17 cellular contexts compared by ENCODE assay signal in the genomic region with DNA sequence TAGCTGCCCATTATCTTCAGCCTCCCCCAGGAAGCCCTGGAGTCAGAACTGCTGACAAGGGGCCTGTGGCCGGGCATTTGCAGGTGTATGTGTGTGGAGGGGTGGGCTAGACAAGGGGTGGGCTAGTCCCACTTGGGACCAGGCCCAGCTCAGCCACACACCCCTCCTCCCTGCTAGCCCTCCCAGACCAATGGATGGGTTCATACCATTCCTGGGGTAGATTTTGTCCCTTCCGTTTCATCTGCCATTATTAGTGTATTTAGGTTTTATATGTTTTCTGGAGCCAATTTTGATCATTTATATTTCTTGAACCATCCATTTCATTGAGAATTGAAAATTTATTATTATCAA. TPM values are rescaled to one million over a fixed set of nuclear protein-coding genes. Genes with fewer than 3 reads are reported as not detected.
DNase-seq lines count a peak whose midpoint lies in the region; ATAC-seq and TF ChIP-seq lines count a peak whose summit lies in the region.
"Had no signal": no experiment of that assay in that cellular context is flagged by ENCODE, and none has a peak within 500 bp of the region (broad histone marks: within the 10 kb centered on the region; RNA-seq: fewer than 3 reads in every experiment).

No MANE protein-coding gene starts in this region.

- RAD21 ChIA-PET in HCT116 (lab: Charles Lee; ENCODE audit: low non-redundant PET in 1 of 2, low total read pairs in 2 of 2, uncharacterized antibody in 2 of 2, unreplicated experiment in 2 of 2): no interaction called here

- peak overlapping the region; percentile 79 for H3K4me2 ChIP-seq in HCT116 (ENCODE audit: low read length)
- H3K4me2 ChIP-seq in SK-N-SH: peak overlapping the region; percentile 57
- H3K4me2 ChIP-seq in fibroblast of lung (ENCODE audit: extremely low read depth, insufficient read depth, low read length): peak overlapping the region; percentile 59
- H3K4me2 ChIP-seq: neural progenitor cell had no signal

- H3K79me2 ChIP-seq in HCT116 (ENCODE audit: insufficient read depth, low read length) (no peaks in the 10 kb centered on the region), SK-N-SH (ENCODE audit: insufficient read depth) (peaks cover 28% of the 10 kb centered on the region), fibroblast of lung (ENCODE audit: control insufficient read depth, insufficient read depth, low read length) (no peaks in the 10 kb centered on the region)

- H4K20me1 ChIP-seq in HCT116 (ENCODE audit: insufficient read depth): no peaks in the 10 kb centered on the region
- no peaks in the 10 kb centered on the region for H4K20me1 ChIP-seq in SK-N-SH (ENCODE audit: insufficient read depth)
- H4K20me1 ChIP-seq in fibroblast of lung (ENCODE audit: control insufficient read depth, extremely low read depth, insufficient read depth, low read length): no peaks in the 10 kb centered on the region

- no TSS peak for BruUV-seq in HCT116 (replicated peaks; lab: Mats Ljungman, UMichigan)

- CTCF ChIA-PET in HCT116 (lab: Charles Lee): interaction anchor here (0.6 to 3.4 kb wide), 5 partner anchors 25 to 536 kb away, joined by 3 to 15 read pairs (median 4); no protein-coding TSS in a partner anchor
- CTCF ChIA-PET in SK-N-SH (lab: Yijun Ruan, JAX): interaction anchor here (0.8 to 1.0 kb wide), 3 partner anchors 19 to 322 kb away, joined by 3 to 5 read pairs (median 3); no protein-coding TSS in a partner anchor

- no peaks in the 10 kb centered on the region for H3K36me3 ChIP-seq in HCT116 (ENCODE audit: control insufficient read depth in 1 of 2, insufficient read depth in 2 of 2, low read length in 2 of 2)
- H3K36me3 ChIP-seq in SK-N-SH (replicated peaks in 1 of 2; ENCODE audit: control insufficient read depth in 1 of 2, insufficient read depth in 2 of 2, low read length in 1 of 2): no peaks in the 10 kb centered on the region
- H3K36me3 ChIP-seq in fibroblast of lung (ENCODE audit: control insufficient read depth, insufficient read depth, low read length): no peaks in the 10 kb centered on the region
- no peaks in the 10 kb centered on the region for H3K36me3 ChIP-seq in skeletal muscle tissue (ENCODE audit: control insufficient read depth in 3 of 3, insufficient read depth in 3 of 3, low read length in 3 of 3)
- H3K36me3 ChIP-seq: colonic mucosa, neural progenitor cell had no signal

- DNase-seq in HCT116 (ENCODE audit: low read depth, low spot score): no peak
- DNase-seq in SK-N-SH: no peak
- DNase-seq in fibroblast of lung (ENCODE audit: low read depth in 2 of 2): no peak
- DNase-seq in HK-2 (ENCODE audit: unreplicated experiment): no peak
- DNase-seq in retina: no peak
- no peak for DNase-seq in NCI-H146 (lab: John Stamatoyannopoulos, UW)
- no peak for DNase-seq in sciatic nerve (ENCODE audit: low spot score)
- DNase-seq: activated CD4-positive, alpha-beta T cell treated with anti-CD3 and anti-CD28 coated beads for 36 hours; activated effector memory CD4-positive, alpha-beta T cell treated with anti-CD3 and anti-CD28 coated beads, Interleukin-2, amount 50 U/mL, for 16 hours; AML-193; colonic mucosa; NCI-H187; stimulated activated CD4-positive, alpha-beta T cell treated with anti-CD3 and anti-CD28 coated beads, Interleukin-1b, Interleukin-23, amount 100 ng/mL, for 48 hours had no signal

- intact Hi-C loops in HCT116 (cut with micrococcal nuclease): no loop called here
- intact Hi-C loops in sciatic nerve (cut with DNase I): loop anchor here (10.0 kb wide), 1 partner anchor 46 kb away; a partner anchor contains a TSS

- H3K27me3 ChIP-seq in HCT116 (ENCODE audit: insufficient read depth, low read length): no peaks in the 10 kb centered on the region
- H3K27me3 ChIP-seq in SK-N-SH (ENCODE audit: insufficient read depth): no peaks in the 10 kb centered on the region
- H3K27me3 ChIP-seq in fibroblast of lung (ENCODE audit: control insufficient read depth, insufficient read depth, low read length): no peaks in the 10 kb centered on the region
- H3K27me3 ChIP-seq in skeletal muscle tissue (ENCODE audit: control insufficient read depth in 3 of 3, insufficient read depth in 3 of 3, low read length in 3 of 3): no peaks in the 10 kb centered on the region
- H3K27me3 ChIP-seq: colonic mucosa, neural progenitor cell had no signal

- H3K27ac ChIP-seq in HCT116 (ENCODE audit: low read depth, low read length) (peak overlapping the region; percentile 53; the same call in 1 of the 2 replicates), SK-N-SH (ENCODE audit: low read depth in 2 of 2, low read length in 1 of 2) (peak overlapping the region in 1 of 2 experiments; percentile 60; a peak in 2 of 4 replicates), fibroblast of lung (ENCODE audit: insufficient read depth, low read length) (peak overlapping the region; percentile 14), skeletal muscle tissue (ENCODE audit: low read depth, low read length) (peak overlapping the region; percentile 4)
- H3K27ac ChIP-seq: colonic mucosa, neural progenitor cell had no signal

- 37% methylated on average over 2 of the region's 2 CpGs for WGBS in SK-N-SH (ENCODE audit: low lambda C conversion rate)

- H2AFZ ChIP-seq in HCT116 (ENCODE audit: low read depth, low read length, poor library complexity, severe bottlenecking) (no peak overlapping the region), SK-N-SH (ENCODE audit: low read depth) (no peak overlapping the region), fibroblast of lung (ENCODE audit: low read length) (no peak overlapping the region)
- H2AFZ ChIP-seq: neural progenitor cell had no signal

- POLR2A ChIA-PET in HCT116 (lab: Charles Lee) (no interaction called here), SK-N-SH (lab: Yijun Ruan, JAX) (no interaction called here)

- H3K4me1 ChIP-seq in HCT116 (ENCODE audit: control insufficient read depth in 1 of 2, insufficient read depth in 2 of 2, low read length in 2 of 2) (peaks cover 21 to 26% of the 10 kb centered on the region in 2 experiments), SK-N-SH (ENCODE audit: control insufficient read depth in 1 of 2, insufficient read depth in 2 of 2, low read depth in 1 of 2, low read length in 1 of 2) (peaks cover 8 to 13% of the 10 kb centered on the region in 2 experiments; a peak in 2 of 4 replicates), fibroblast of lung (ENCODE audit: control insufficient read depth, extremely low read depth, insufficient read depth, low read length) (peaks cover 8% of the 10 kb centered on the region), skeletal muscle tissue (ENCODE audit: control insufficient read depth in 3 of 3, insufficient read depth in 3 of 3, low read length in 3 of 3) (peaks cover 19 to 33% (median 27%) of the 10 kb centered on the region in 3 donors)
- H3K4me1 ChIP-seq: colonic mucosa, neural progenitor cell had no signal

- TF ChIP-seq POLR2A in HCT116 (IDR thresholded peaks at IDR 0.05; ENCODE audit: borderline replicate concordance, extremely low read depth, insufficient read depth, insufficient read length): no peak

- peak; percentile 73 for ATAC-seq in HCT116
- ATAC-seq in sciatic nerve: no peak
- ATAC-seq: activated CD4-positive, alpha-beta T cell treated with anti-CD3 and anti-CD28 coated beads for 36 hours had no signal

- no peak for TF ChIP-seq RAD21 in HCT116 (IDR thresholded peaks at IDR 0.05; ENCODE audit: low read depth)
- TF ChIP-seq RAD21 in SK-N-SH (IDR thresholded peaks at IDR 0.05; ENCODE audit: low read length): no peak

- peaks cover 6% of the 10 kb centered on the region for H3F3A ChIP-seq in SK-N-SH (replicated peaks; ENCODE audit: insufficient read depth)

- H3K9me3 ChIP-seq in HCT116 (ENCODE audit: control insufficient read depth in 1 of 2, insufficient read depth in 1 of 2, low read depth in 1 of 2, low read length in 2 of 2) (no peaks in the 10 kb centered on the region), SK-N-SH (no peaks in the 10 kb centered on the region), fibroblast of lung (ENCODE audit: control insufficient read depth, insufficient read depth, low read depth, low read length) (no peaks in the 10 kb centered on the region), skeletal muscle tissue (ENCODE audit: control insufficient read depth in 3 of 3, low read length in 3 of 3) (no peaks in the 10 kb centered on the region)
- H3K9me3 ChIP-seq: colonic mucosa had no signal

- no peak for TF ChIP-seq EP300 in SK-N-SH (IDR thresholded peaks at IDR 0.05; ENCODE audit: borderline replicate concordance in 1 of 2, low read depth in 1 of 2, low read length in 1 of 2)

- H3K9ac ChIP-seq in HCT116 (ENCODE audit: low read length) (peak overlapping the region; percentile 57), SK-N-SH (no peak overlapping the region), fibroblast of lung (ENCODE audit: insufficient read depth, low read length) (no peak overlapping the region), skeletal muscle tissue (ENCODE audit: low read depth in 1 of 3, low read length in 3 of 3) (no peak overlapping the region)
- H3K9ac ChIP-seq: neural progenitor cell had no signal

- no peaks in the 10 kb centered on the region for H3K9me2 ChIP-seq in HCT116 (ENCODE audit: insufficient read depth)
- H3K9me2 ChIP-seq in SK-N-SH: no peaks in the 10 kb centered on the region

- H3K4me3 ChIP-seq in HCT116 (replicated peaks in 1 of 2; ENCODE audit: low read depth in 1 of 2, low read length in 2 of 2) (peak overlapping the region in 1 of 2 experiments; percentile 43; a peak in 2 of 4 replicates), SK-N-SH (ENCODE audit: low read depth in 2 of 2, low read length in 1 of 2) (no peak overlapping the region; a peak in 1 of 4 replicates), fibroblast of lung (replicated peaks in 1 of 4; ENCODE audit: control extremely low read depth in 1 of 4, insufficient read depth in 1 of 4, low read depth in 3 of 4, low read length in 4 of 4) (no peak overlapping the region), skeletal muscle tissue (ENCODE audit: low read length in 3 of 3) (no peak overlapping the region)
- H3K4me3 ChIP-seq: colonic mucosa, neural progenitor cell had no signal

- no peak for TF ChIP-seq CTCF in HCT116 (IDR thresholded peaks at IDR 0.05 in 2 of 3, conservative IDR thresholded peaks at IDR 0.05 in 1 of 3; ENCODE audit: borderline replicate concordance in 1 of 3, insufficient read depth in 1 of 3, low read depth in 2 of 3, low read length in 2 of 3)
- no peak for TF ChIP-seq CTCF in SK-N-SH (IDR thresholded peaks at IDR 0.05)
- no peak for TF ChIP-seq CTCF in fibroblast of lung (conservative IDR thresholded peaks at IDR 0.05 in 1 of 2, IDR thresholded peaks at IDR 0.05 in 1 of 2; ENCODE audit: low read depth in 1 of 2, low read length in 2 of 2)

RNA-seq across cellular contexts. Expression of a gene that starts 42.2 kb away (rescaled TPM):
- total RNA-seq in HCT116 (2021; ENCODE audit: unreplicated experiment) (13.5 TPM), fibroblast of lung (48.0 and 73.0 TPM in 2 replicates), skeletal muscle tissue (28.7 TPM), sciatic nerve (314 TPM)
- polyA plus RNA-seq in HCT116 (2012): 8.7 and 11.3 TPM in 2 replicates
- polyA plus RNA-seq in SK-N-SH (2012; rRNA removed) (25.0 and 28.1 TPM in 2 replicates), fibroblast of lung (35.3 and 43.2 TPM in 2 replicates)
- polyA plus RNA-seq in SK-N-SH (2012; cell fraction: cytosol; rRNA removed): 26.8 and 28.4 TPM in 2 replicates
- polyA plus RNA-seq in SK-N-SH (2012; cell fraction: nucleus; rRNA removed): 25.7 and 27.4 TPM in 2 replicates
- polyA plus RNA-seq in fibroblast of lung (2012): 33.0 and 35.1 TPM in 2 replicates
- polyA minus RNA-seq in fibroblast of lung (ENCODE audit: low replicate concordance): 25.9 and 83.4 TPM in 2 replicates

RNA-seq across cellular contexts. Expression of a gene that starts 43.9 kb away (rescaled TPM):
- total RNA-seq in HCT116 (2021; ENCODE audit: unreplicated experiment) (0.05 TPM), fibroblast of lung (0.17 and 0.51 TPM in 2 replicates), skeletal muscle tissue (14.1 TPM), sciatic nerve (12.6 TPM)
- polyA plus RNA-seq in HCT116 (2012): 0.12 and 0.26 TPM in 2 replicates
- polyA plus RNA-seq in SK-N-SH (2012; rRNA removed) (0.24 and 0.33 TPM in 2 replicates), fibroblast of lung (0.11 TPM in 1 of 2 replicates, not detected in the other)
- polyA plus RNA-seq in SK-N-SH (2012; cell fraction: cytosol; rRNA removed): 0.12 and 0.20 TPM in 2 replicates
- polyA plus RNA-seq in SK-N-SH (2012; cell fraction: nucleus; rRNA removed): 1.3 and 1.7 TPM in 2 replicates
- polyA plus RNA-seq in fibroblast of lung (2012): 0.18 TPM in 1 of 2 replicates, not detected in the other
- not detected in 2 replicates for polyA minus RNA-seq in fibroblast of lung (ENCODE audit: low replicate concordance)
- total RNA-seq: endothelial cell of umbilical vein, lung microvascular endothelial cell had no signal
- polyA plus RNA-seq: endothelial cell of umbilical vein had no signal
